In the genomic region with DNA sequence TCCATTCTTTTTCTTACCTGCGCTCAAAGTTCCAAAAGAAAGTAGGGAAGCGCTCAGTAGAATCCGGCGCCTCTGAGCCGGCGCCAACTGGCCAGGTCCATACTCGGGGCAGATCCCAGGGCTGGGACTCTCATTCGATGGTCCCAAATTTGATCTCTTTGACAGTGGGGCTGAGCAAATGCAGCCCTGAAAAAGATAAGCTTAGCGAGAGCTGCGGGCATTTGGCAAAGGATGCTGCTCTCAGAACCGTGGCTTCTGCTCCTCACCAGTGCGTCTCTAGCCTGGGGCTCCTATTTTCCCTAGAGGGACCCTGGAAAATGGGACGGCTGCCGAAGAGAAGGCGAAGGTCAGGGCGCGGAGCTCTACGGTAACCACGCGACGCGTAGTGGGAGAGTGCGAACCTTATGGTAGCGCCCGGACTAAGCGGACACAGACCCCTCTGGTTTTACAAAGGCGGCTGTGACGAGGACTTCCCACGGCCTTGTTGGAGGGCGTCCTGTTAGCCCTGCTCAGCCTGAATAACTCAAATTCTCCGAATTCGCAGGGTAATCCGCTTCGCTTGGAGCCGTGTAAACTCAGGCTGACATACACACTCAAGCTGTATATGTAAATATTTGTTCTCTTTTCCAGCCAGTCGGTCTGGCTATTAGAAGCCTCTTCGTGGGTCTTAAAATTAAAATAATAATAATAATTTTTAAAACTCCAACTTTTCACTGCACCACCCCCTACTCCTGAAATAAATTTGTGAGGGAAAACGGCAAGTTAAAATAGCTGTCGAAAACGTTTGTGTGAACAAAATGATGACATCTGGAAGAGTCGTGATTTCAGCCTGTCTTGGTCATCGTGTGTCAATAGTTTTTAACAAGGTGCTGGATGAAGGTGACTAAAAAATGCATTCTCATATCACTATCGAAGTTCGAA, we compare ENCODE assay signal across 1 cellular context.
TF ChIP-seq lines count a peak whose summit lies in the region.

No MANE protein-coding gene starts in this region.

TF ChIP-seq in GM12878, 131 proteins besides CTCF, POLR2A, EP300 and RAD21:
- TF ChIP-seq MEF2A (IDR thresholded peaks at IDR 0.05; ENCODE audit: insufficient read depth, low read depth, low read length) (no peak), MYB (IDR thresholded peaks at IDR 0.05; ENCODE audit: borderline replicate concordance, low read depth, low read length) (no peak), SUZ12 (IDR thresholded peaks at IDR 0.05; ENCODE audit: unreplicated experiment) (peak; percentile 15)
- TF ChIP-seq, protein P1, sequence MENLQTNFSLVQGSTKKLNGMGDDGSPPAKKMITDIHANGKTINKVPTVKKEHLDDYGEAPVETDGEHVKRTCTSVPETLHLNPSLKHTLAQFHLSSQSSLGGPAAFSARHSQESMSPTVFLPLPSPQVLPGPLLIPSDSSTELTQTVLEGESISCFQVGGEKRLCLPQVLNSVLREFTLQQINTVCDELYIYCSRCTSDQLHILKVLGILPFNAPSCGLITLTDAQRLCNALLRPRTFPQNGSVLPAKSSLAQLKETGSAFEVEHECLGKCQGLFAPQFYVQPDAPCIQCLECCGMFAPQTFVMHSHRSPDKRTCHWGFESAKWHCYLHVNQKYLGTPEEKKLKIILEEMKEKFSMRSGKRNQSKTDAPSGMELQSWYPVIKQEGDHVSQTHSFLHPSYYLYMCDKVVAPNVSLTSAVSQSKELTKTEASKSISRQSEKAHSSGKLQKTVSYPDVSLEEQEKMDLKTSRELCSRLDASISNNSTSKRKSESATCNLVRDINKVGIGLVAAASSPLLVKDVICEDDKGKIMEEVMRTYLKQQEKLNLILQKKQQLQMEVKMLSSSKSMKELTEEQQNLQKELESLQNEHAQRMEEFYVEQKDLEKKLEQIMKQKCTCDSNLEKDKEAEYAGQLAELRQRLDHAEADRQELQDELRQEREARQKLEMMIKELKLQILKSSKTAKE (IDR thresholded peaks at IDR 0.05; ENCODE audit: low read depth, poor library complexity, severe bottlenecking): no peak
